In the genomic region with DNA sequence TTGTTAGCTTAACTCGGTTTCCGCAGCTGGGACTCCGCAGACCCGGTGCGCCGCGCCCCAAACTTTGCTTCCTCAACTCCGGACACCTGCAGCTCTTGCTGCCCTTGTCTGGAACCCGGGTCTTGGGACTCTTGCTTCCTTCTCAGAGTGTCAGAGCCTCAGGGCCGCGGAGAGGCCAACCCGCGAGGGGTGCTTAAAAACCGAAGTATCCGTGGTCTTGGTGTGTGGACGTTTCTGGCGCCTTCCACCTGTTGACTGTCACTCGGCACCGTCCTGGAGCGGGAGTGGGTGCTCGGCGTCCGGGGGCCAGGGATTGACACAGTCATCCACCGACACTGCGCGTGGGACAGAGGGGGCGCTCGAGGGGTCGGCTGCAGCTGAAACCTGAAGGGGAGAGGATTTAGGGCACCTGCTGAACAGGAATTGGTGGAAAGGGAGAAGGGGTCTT, we compare ENCODE assay signal across 8 cellular contexts. TPM values are rescaled to one million over a fixed set of nuclear protein-coding genes. Genes with fewer than 3 reads are reported as not detected.
DNase-seq lines count a peak whose midpoint lies in the region; ATAC-seq and TF ChIP-seq lines count a peak whose summit lies in the region.

No MANE protein-coding gene starts in this region.

- peak; percentile 46 for ATAC-seq in GM18517 (IDR thresholded peaks at IDR 0.05; ENCODE audit: unreplicated experiment)
- peak; percentile 47 for ATAC-seq in HG02798 (IDR thresholded peaks at IDR 0.05; ENCODE audit: poor library complexity, unreplicated experiment)

- no peaks in the 10 kb centered on the region for H3K79me2 ChIP-seq in parathyroid adenoma

- no peak for TF ChIP-seq CTCF in parathyroid adenoma (IDR thresholded peaks at IDR 0.05)
- TF ChIP-seq CTCF in transverse colon (IDR thresholded peaks at IDR 0.05) = peak; percentile 51 to 75 (median 68)

- H3K27me3 ChIP-seq in parathyroid adenoma (ENCODE audit: control insufficient read depth, insufficient read depth, low read length) (no peaks in the 10 kb centered on the region), transverse colon (no peaks in the 10 kb centered on the region)

- peak; percentile 19 for TF ChIP-seq POLR2A in transverse colon (IDR thresholded peaks at IDR 0.05)

- in situ Hi-C loops in transverse colon (cut with MboI; ENCODE audit: low pct_ligation_motif_present in 1 of 4, low pct_unique_long_range_greater_than_20kb in 1 of 4, low sequenced_read_pairs in 3 of 4) = no loop called here

- H3K36me3 ChIP-seq in parathyroid adenoma (ENCODE audit: control insufficient read depth, insufficient read depth, low read length) = no peaks in the 10 kb centered on the region
- no peaks in the 10 kb centered on the region for H3K36me3 ChIP-seq in transverse colon

- H3K4me3 ChIP-seq in parathyroid adenoma (ENCODE audit: low read depth, low read length) (peak overlapping the region; percentile 67), transverse colon (peak overlapping the region; percentile 65 to 75 (median 73))

- H3K9me3 ChIP-seq in parathyroid adenoma (ENCODE audit: control insufficient read depth, low read length) (no peaks in the 10 kb centered on the region), transverse colon (no peaks in the 10 kb centered on the region)

- peak; percentile 78 for DNase-seq in NOMO-1 treated with dmso at 0.1 percent for 144 hours (lab: John Stamatoyannopoulos, UW; ENCODE audit: unreplicated experiment)
- DNase-seq in activated effector memory CD4-positive, alpha-beta T cell treated with anti-CD3 and anti-CD28 coated beads, Interleukin-2, amount 50 U/mL, for 16 hours = peak; percentile 89
- DNase-seq in head of caudate nucleus = peak in 34 of 42 donors; percentile 11 to 63 (median 36)
- peak; percentile 82 for DNase-seq in transverse colon
- no peak for DNase-seq in GDM1 (lab: John Stamatoyannopoulos, UW)

- H3K27ac ChIP-seq in parathyroid adenoma = peak overlapping the region; percentile 59
- H3K27ac ChIP-seq in transverse colon = peak overlapping the region; percentile 96 to 97 (median 96)

- H3K4me1 ChIP-seq in parathyroid adenoma (no peaks in the 10 kb centered on the region), transverse colon (peaks cover 18 to 58% (median 45%) of the 10 kb centered on the region in 4 donors)

- H3K9ac ChIP-seq in parathyroid adenoma = no peak overlapping the region

- WGBS in transverse colon (ENCODE audit: low coverage in 1 of 2), 2 donors = 1% methylated on average over 20 of the region's 29 CpGs; no CpG with 5 or more reads in 1 of the 2 donors

- H2AFZ ChIP-seq in parathyroid adenoma = peak overlapping the region; percentile 70

- peak overlapping the region; percentile 67 for H3K4me2 ChIP-seq in parathyroid adenoma (ENCODE audit: low read length)

- TF ChIP-seq EP300 in transverse colon (IDR thresholded peaks at IDR 0.05; ENCODE audit: low read depth) = no peak

- intact Hi-C loops in head of caudate nucleus (cut with DNase I) (no loop called here), transverse colon (cut with DNase I; ENCODE audit: low total_unique reads) (no loop called here)

RNA-seq across cellular contexts. Expression of a gene that starts 0.4 kb away (rescaled TPM):
- 100 to 1,000 TPM; 106 to 377 (median 281) TPM for total RNA-seq in transverse colon

RNA-seq across cellular contexts. Expression of a gene that starts 48.0 kb away (rescaled TPM):
- total RNA-seq in transverse colon = 10 to 100 TPM in 3 of 4 donors, 1 to 10 TPM in 1; 6.7 to 35.4 (median 23.8) TPM
